ENCODE assay signal across 9 cellular contexts in the genomic region with DNA sequence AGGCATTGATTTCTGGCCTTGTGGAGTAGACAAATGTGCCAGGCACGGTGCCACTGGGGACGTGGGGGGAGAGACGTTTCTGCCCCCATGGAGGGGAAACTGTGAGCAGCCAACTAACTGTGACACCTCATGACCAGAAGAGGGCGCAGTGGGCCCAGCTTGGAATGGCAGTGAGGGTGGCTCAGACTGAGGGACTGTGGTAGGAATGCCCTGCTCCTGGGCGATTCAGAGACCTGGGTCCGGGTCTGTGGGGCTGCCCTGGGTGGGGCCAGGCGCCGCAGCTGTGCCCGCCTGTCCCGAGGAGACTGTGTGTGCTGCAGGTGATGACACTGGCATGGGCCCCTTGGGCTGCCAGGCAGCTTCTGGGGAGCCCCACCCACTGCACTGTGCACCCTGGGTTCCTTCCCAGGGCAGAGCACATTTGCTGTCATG. TPM values are rescaled to one million over a fixed set of nuclear protein-coding genes. Genes with fewer than 3 reads are reported as not detected.
DNase-seq lines count a peak whose midpoint lies in the region; ATAC-seq, FAIRE-seq and TF ChIP-seq lines count a peak whose summit lies in the region.
"Had no signal": no experiment of that assay in that cellular context is flagged by ENCODE, and none has a peak within 500 bp of the region (broad histone marks: within the 10 kb centered on the region; RNA-seq: fewer than 3 reads in every experiment).

No MANE protein-coding gene starts in this region.

- H4K20me1 ChIP-seq in HepG2 (ENCODE audit: insufficient read depth, low read length) = no peaks in the 10 kb centered on the region

- in situ Hi-C loops in HepG2 (cut with HindIII; ENCODE audit: extremely low pct_ligation_motif_present, low pct_unique_long_range_greater_than_20kb) = no loop called here

- no peak for TF ChIP-seq EP300 in HepG2 (IDR thresholded peaks at IDR 0.05; ENCODE audit: low read depth in 2 of 2, low read length in 2 of 2)
- TF ChIP-seq EP300 in HepG2 (CRISPR knock-in tag; IDR thresholded peaks at IDR 0.05; ENCODE audit: borderline replicate concordance) = no peak

- POLR2A ChIA-PET in HepG2 (lab: Yijun Ruan, JAX) = interaction anchor here (1.3 kb wide), 1 partner anchor 262 kb away, joined by 4 read pairs; no protein-coding TSS in a partner anchor

- no peaks in the 10 kb centered on the region for H3K9me3 ChIP-seq in HepG2 (ENCODE audit: low read length)

- intact Hi-C loops in HepG2 (cut with micrococcal nuclease; ENCODE audit: unreplicated experiment) = loop anchor here (1.0 to 5.0 kb wide), 3 partner anchors 262 to 1284 kb away; no protein-coding TSS in a partner anchor

- no peak overlapping the region for H3K27ac ChIP-seq in HepG2 (ENCODE audit: extremely low read length, insufficient read depth, low read length)

- H3K4me1 ChIP-seq in HepG2 (ENCODE audit: insufficient read depth, low read length) = peaks cover 8% of the 10 kb centered on the region

- H3K9me3 Mint-ChIP-seq in central memory CD8-positive, alpha-beta T cell = no peaks in the 10 kb centered on the region

- H3K27ac Mint-ChIP-seq in central memory CD8-positive, alpha-beta T cell (ENCODE audit: low read depth) = no peak overlapping the region

- no peak overlapping the region for H3K4me3 Mint-ChIP-seq in central memory CD8-positive, alpha-beta T cell

- H3K27me3 ChIP-seq in HepG2 (ENCODE audit: control insufficient read depth in 1 of 2, insufficient read depth in 2 of 2, low read length in 2 of 2) = no peaks in the 10 kb centered on the region

- H2AFZ ChIP-seq in HepG2 (ENCODE audit: low read length) = no peak overlapping the region

- ATAC-seq in central memory CD8-positive, alpha-beta T cell (replicated peaks; ENCODE audit: extremely low read depth, poor library complexity, severe bottlenecking) = peak; percentile 58
- peak; percentile 96 for ATAC-seq in HepG2
- ATAC-seq in GM18502 (IDR thresholded peaks at IDR 0.05; ENCODE audit: poor library complexity, unreplicated experiment) = no peak

- peaks cover 0 to 1% of the 10 kb centered on the region in 2 experiments; a peak in 1 of 5 replicates for H3K36me3 ChIP-seq in HepG2 (replicated peaks in 1 of 2; ENCODE audit: control insufficient read depth in 1 of 2, insufficient read depth in 2 of 2, low read length in 2 of 2)

- no peaks in the 10 kb centered on the region for H3K79me2 ChIP-seq in HepG2 (ENCODE audit: insufficient read depth, low read length)

- WGBS in HepG2 (ENCODE audit: low lambda C conversion rate) = 0% methylated on average over 9 of the region's 10 CpGs

- H3K4me3 ChIP-seq in HepG2 (replicated peaks in 1 of 3; ENCODE audit: insufficient read depth in 1 of 3, low read depth in 2 of 3, low read length in 3 of 3) = peak overlapping the region in 1 of 3 experiments; percentile 25; a peak in 1 of 6 replicates

- no peak overlapping the region for H3K9ac ChIP-seq in HepG2 (ENCODE audit: insufficient read depth, low read depth, low read length)

- BruUV-seq in HepG2 (replicated peaks; lab: Mats Ljungman, UMichigan) = no TSS peak

- no peaks in the 10 kb centered on the region for H3K27me3 Mint-ChIP-seq in central memory CD8-positive, alpha-beta T cell

- peak overlapping the region; percentile 48; the same call in 1 of the 2 replicates for H3K4me2 ChIP-seq in HepG2 (ENCODE audit: low read depth, low read length)

- no peak for TF ChIP-seq POLR2A in HepG2 (IDR thresholded peaks at IDR 0.05; ENCODE audit: insufficient read depth in 1 of 2, low read depth in 2 of 2, low read length in 2 of 2)

- H3K36me3 Mint-ChIP-seq in central memory CD8-positive, alpha-beta T cell (ENCODE audit: insufficient read depth) = peaks cover 3% of the 10 kb centered on the region

- TF ChIP-seq RAD21 in HepG2 (CRISPR knock-in tag; IDR thresholded peaks at IDR 0.05) = peak; percentile 83

- peak; percentile 89 for TF ChIP-seq CTCF in D721Med (IDR thresholded peaks at IDR 0.05; ENCODE audit: insufficient read depth, missing control alignments)
- TF ChIP-seq CTCF in HepG2 (CRISPR knock-in tag; IDR thresholded peaks at IDR 0.05) = peak; percentile 95

- CTCF ChIA-PET in HepG2 (lab: Yijun Ruan, JAX; ENCODE audit: low intra/inter-chr PET ratio, low total read pairs) = interaction anchor here (1.1 to 2.2 kb wide), 3 partner anchors 36 to 270 kb away, joined by 3 to 13 read pairs (median 8); no protein-coding TSS in a partner anchor

- DNase-seq in D721Med (ENCODE audit: insufficient read length, low spot score) (no peak), H4 (ENCODE audit: low spot score) (peak; percentile 58), NCI-H187 treated with DMSO at 0.1 percent for 48 hours (lab: John Stamatoyannopoulos, UW) (peak; percentile 11), HepG2 (ENCODE audit: low spot score) (peak; percentile 58)
- peak in 3 of 4 experiments; percentile 24 to 43 (median 43) for DNase-seq in activated CD4-positive, CD25-positive, alpha-beta regulatory T cell (lab: John Stamatoyannopoulos, UW)
- DNase-seq in central memory CD8-positive, alpha-beta T cell (ENCODE audit: low spot score in 2 of 2) = peak; percentile 52 to 53
- DNase-seq in stimulated activated CD4-positive, alpha-beta T cell treated with anti-CD3 and anti-CD28 coated beads, TNF-alpha, amount 100 ng/mL, for 24 hours (ENCODE audit: low read depth in 3 of 3) = peak; percentile 28 to 53 (median 31)

- H3K4me1 Mint-ChIP-seq in central memory CD8-positive, alpha-beta T cell = peaks cover 10% of the 10 kb centered on the region

- no peak for FAIRE-seq in D721Med (lab: Jason Lieb, UNC)
- peak; percentile 60 for FAIRE-seq in HepG2 (lab: Jason Lieb, UNC)
- FAIRE-seq: TTC549 had no signal

TF ChIP-seq in HepG2, 621 proteins besides CTCF, POLR2A, EP300 and RAD21 (continues in another document):
- peak; percentile 39; the same call in 1 of the 2 replicates for TF ChIP-seq RXRA (CRISPR knock-in tag; IDR thresholded peaks at IDR 0.05)
- TF ChIP-seq ZNF205 (CRISPR knock-in tag; IDR thresholded peaks at IDR 0.05) = 0 out of 2 replicates have a peak, but pooled peaks have one; percentile 10
- TF ChIP-seq MEIS1 (CRISPR knock-in tag; IDR thresholded peaks at IDR 0.05; ENCODE audit: borderline replicate concordance) = 0 out of 2 replicates have a peak, but pooled peaks have one; percentile 22
- TF ChIP-seq, protein P1, sequence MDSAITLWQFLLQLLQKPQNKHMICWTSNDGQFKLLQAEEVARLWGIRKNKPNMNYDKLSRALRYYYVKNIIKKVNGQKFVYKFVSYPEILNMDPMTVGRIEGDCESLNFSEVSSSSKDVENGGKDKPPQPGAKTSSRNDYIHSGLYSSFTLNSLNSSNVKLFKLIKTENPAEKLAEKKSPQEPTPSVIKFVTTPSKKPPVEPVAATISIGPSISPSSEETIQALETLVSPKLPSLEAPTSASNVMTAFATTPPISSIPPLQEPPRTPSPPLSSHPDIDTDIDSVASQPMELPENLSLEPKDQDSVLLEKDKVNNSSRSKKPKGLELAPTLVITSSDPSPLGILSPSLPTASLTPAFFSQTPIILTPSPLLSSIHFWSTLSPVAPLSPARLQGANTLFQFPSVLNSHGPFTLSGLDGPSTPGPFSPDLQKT (CRISPR knock-in tag; IDR thresholded peaks at IDR 0.05; ENCODE audit: borderline replicate concordance) = no peak
- TF ChIP-seq SMC3 (IDR thresholded peaks at IDR 0.05; ENCODE audit: low read length) = peak; percentile 66
- 0 out of 2 replicates have a peak, but pooled peaks have one; percentile 39 for TF ChIP-seq ZNF501 (CRISPR knock-in tag; IDR thresholded peaks at IDR 0.05)
- TF ChIP-seq ERF (CRISPR knock-in tag; IDR thresholded peaks at IDR 0.05) = 0 out of 2 replicates have a peak, but pooled peaks have one; percentile 27
- no peak for TF ChIP-seq MEF2D (CRISPR knock-in tag; IDR thresholded peaks at IDR 0.05)
- 0 out of 2 replicates have a peak, but pooled peaks have one; percentile 28 for TF ChIP-seq ZNF761 (CRISPR knock-in tag; conservative IDR thresholded peaks at IDR 0.05)
- TF ChIP-seq, protein P2, sequence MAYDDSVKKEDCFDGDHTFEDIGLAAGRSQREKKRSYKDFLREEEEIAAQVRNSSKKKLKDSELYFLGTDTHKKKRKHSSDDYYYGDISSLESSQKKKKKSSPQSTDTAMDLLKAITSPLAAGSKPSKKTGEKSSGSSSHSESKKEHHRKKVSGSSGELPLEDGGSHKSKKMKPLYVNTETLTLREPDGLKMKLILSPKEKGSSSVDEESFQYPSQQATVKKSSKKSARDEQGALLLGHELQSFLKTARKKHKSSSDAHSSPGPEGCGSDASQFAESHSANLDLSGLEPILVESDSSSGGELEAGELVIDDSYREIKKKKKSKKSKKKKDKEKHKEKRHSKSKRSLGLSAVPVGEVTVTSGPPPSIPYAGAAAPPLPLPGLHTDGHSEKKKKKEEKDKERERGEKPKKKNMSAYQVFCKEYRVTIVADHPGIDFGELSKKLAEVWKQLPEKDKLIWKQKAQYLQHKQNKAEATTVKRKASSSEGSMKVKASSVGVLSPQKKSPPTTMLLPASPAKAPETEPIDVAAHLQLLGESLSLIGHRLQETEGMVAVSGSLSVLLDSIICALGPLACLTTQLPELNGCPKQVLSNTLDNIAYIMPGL (CRISPR knock-in tag; IDR thresholded peaks at IDR 0.05; ENCODE audit: borderline replicate concordance in 1 of 2, low read depth in 1 of 2) = peak in 1 of 2 experiments; percentile 41; a peak in 1 of 4 replicates

RNA-seq across cellular contexts. Expression of a gene that starts 7.5 kb away (rescaled TPM):
- total RNA-seq in H4 (2014; rRNA removed; shearing (Covaris generic)) = 23.7 and 23.8 TPM in 2 replicates
- 4.2 and 4.6 TPM in 2 replicates for total RNA-seq in HepG2 (2016; rRNA removed; fragmentation: Illumina TruSeq; extraction: Trizol)
- 4.4 and 4.8 TPM in 2 replicates for total RNA-seq in HepG2 (2016; cell fraction: cytosol; rRNA removed; fragmentation: Illumina TruSeq; extraction: Trizol; ENCODE audit: low read depth)
- total RNA-seq in HepG2 (2016; cell fraction: insoluble cytoplasmic fraction; rRNA removed; fragmentation: Illumina TruSeq; extraction: Trizol) = 3.9 and 4.2 TPM in 2 replicates
- 3.5 and 3.9 TPM in 2 replicates for total RNA-seq in HepG2 (2016; cell fraction: membrane; rRNA removed; fragmentation: Illumina TruSeq; extraction: Trizol)
- 2.5 and 2.6 TPM in 2 replicates for total RNA-seq in HepG2 (2016; cell fraction: nucleus; rRNA removed; fragmentation: Illumina TruSeq; extraction: Trizol)
- 2.4 and 2.7 TPM in 2 replicates for polyA plus RNA-seq in HepG2 (2011; rRNA removed)
- 1.7 and 2.6 TPM in 2 replicates for polyA plus RNA-seq in HepG2 (2011; cell fraction: cytosol; rRNA removed)
- 2.3 and 2.6 TPM in 2 replicates for polyA plus RNA-seq in HepG2 (2011; cell fraction: nucleus; rRNA removed)
- 1.7 TPM in 2 replicates for polyA plus RNA-seq in HepG2 (2012)
- 1.4 and 2.7 TPM in 2 replicates for polyA plus RNA-seq in HepG2 (2016; cell fraction: cytosol; fragmentation: Illumina TruSeq; extraction: Trizol; ENCODE audit: low read depth)
- 4.5 and 5.6 TPM in 2 replicates for polyA plus RNA-seq in HepG2 (2016; cell fraction: insoluble cytoplasmic fraction; fragmentation: Illumina TruSeq; extraction: Trizol; ENCODE audit: low read depth)
- 1.9 and 2.2 TPM in 2 replicates for polyA plus RNA-seq in HepG2 (2016; cell fraction: membrane; fragmentation: Illumina TruSeq; extraction: Trizol; ENCODE audit: low read depth)
- polyA plus RNA-seq in HepG2 (2016; cell fraction: nucleus; fragmentation: Illumina TruSeq; extraction: Trizol; ENCODE audit: insufficient read depth, low read depth) = 3.1 and 4.3 TPM in 2 replicates
- 6.6 and 21.3 TPM in 2 replicates for polyA minus RNA-seq in HepG2 (2011; rRNA and poly(A)+ RNA removed; ENCODE audit: low replicate concordance)
- polyA minus RNA-seq in HepG2 (2011; cell fraction: cytosol; rRNA and poly(A)+ RNA removed) = 2.1 and 2.2 TPM in 2 replicates
- polyA minus RNA-seq in HepG2 (2011; cell fraction: nucleus; rRNA and poly(A)+ RNA removed) = 3.7 and 5.2 TPM in 2 replicates
